In genomic region chr9:14633148-14633547, GRCh38 we compare ENCODE assay signal across 20 cellular contexts.
"Had no signal": no experiment of that assay in that cellular context is flagged by ENCODE, and none has a peak within 500 bp of the region (broad histone marks: within the 10 kb centered on the region; RNA-seq: fewer than 3 reads in every experiment).

No MANE protein-coding gene starts in this region.

- H3K27me3 ChIP-seq: esophagus muscularis mucosa, gastroesophageal sphincter, ovary, right atrium auricular region, sigmoid colon, stomach, thyroid gland, uterus had no signal

- H3K27ac ChIP-seq: epithelial cell of prostate, esophagus muscularis mucosa, gastroesophageal sphincter, ovary, right atrium auricular region, sigmoid colon, skin epidermis, stomach, thyroid gland, uterus had no signal

- H3K4me3 Mint-ChIP-seq: naive thymus-derived CD8-positive, alpha-beta T cell; type B pancreatic cell had no signal

- H3K4me1 ChIP-seq: esophagus muscularis mucosa, gastroesophageal sphincter, right atrium auricular region, sigmoid colon, stomach, thyroid gland, uterus had no signal

- H3K4me3 ChIP-seq: esophagus muscularis mucosa, gastroesophageal sphincter, mucosa of descending colon, ovary, right atrium auricular region, sigmoid colon, skin epidermis, stomach, thyroid gland, uterus had no signal

- DNase-seq: effector memory CD4-positive, alpha-beta T cell; glutamatergic neuron; kidney glomerular epithelial cell; mammary epithelial cell; naive thymus-derived CD8-positive, alpha-beta T cell; nucleus accumbens; ovary; stimulated activated naive CD4-positive, alpha-beta T cell; stomach; thyroid gland; uterus had no signal

- H3K27ac Mint-ChIP-seq: type B pancreatic cell had no signal

- ATAC-seq: gastroesophageal sphincter; left lobe of liver; mucosa of descending colon; naive thymus-derived CD8-positive, alpha-beta T cell had no signal

- H3K27me3 Mint-ChIP-seq: naive thymus-derived CD8-positive, alpha-beta T cell; type B pancreatic cell had no signal

- H3K36me3 ChIP-seq: ovary, right atrium auricular region, uterus had no signal

- H3K9me3 ChIP-seq: esophagus muscularis mucosa, mucosa of descending colon, ovary, right atrium auricular region, sigmoid colon, stomach, thyroid gland, uterus had no signal
